1 cellular context compared by ENCODE assay signal in genomic region chr17:39150104-39150634, GRCh38.
TF ChIP-seq lines count a peak whose summit lies in the region.

No MANE protein-coding gene starts in this region.

TF ChIP-seq in GM23338, 12 proteins besides CTCF, POLR2A, EP300 and RAD21:
- TF ChIP-seq ZNF462 (CRISPR knock-in tag; IDR thresholded peaks at IDR 0.05) = no peak
- TF ChIP-seq NANOG (IDR thresholded peaks at IDR 0.05; ENCODE audit: borderline replicate concordance) = no peak
- TF ChIP-seq ZNF331 (CRISPR knock-in tag; IDR thresholded peaks at IDR 0.05; ENCODE audit: low read depth) = no peak
- no peak for TF ChIP-seq ZNF114 (CRISPR knock-in tag; IDR thresholded peaks at IDR 0.05)
